Comparison of ENCODE assay signal across 17 cellular contexts in the genomic region with DNA sequence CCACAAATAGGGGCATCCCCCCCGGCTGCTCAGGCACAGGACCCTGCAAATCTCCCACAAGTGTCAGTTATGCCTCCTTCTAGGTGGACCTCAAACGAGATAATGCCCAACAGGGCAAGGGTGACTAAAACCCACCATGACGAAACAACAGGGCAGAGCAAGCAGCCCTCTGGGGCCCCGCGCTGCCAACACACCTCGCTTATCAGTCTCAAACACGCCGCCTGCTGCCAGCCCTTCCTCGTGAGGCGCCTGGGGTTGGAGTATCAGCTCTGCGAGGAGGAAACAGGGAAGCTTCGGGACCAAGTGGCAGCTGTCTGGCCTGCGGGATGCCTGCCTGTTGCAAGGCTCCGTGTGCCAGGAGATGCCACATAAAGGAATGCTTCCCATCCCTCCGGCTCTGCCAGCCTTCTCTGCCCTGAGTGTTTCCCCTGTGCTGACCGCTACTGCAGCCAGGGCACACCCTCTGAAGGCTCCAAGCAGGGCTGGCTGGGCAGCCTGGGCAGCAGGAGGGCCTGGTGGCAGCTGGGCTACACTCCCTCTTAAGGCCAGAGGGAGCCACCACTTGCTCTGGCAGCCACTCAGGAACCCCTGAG. TPM values are rescaled to one million over a fixed set of nuclear protein-coding genes. Genes with fewer than 3 reads are reported as not detected.
A peak's percentile ranks its signal among the peaks of the same experiment; 100 is the strongest.
DNase-seq lines count a peak whose midpoint lies in the region; ATAC-seq and TF ChIP-seq lines count a peak whose summit lies in the region.
"Had no signal": no experiment of that assay in that cellular context is flagged by ENCODE, and none has a peak within 500 bp of the region (broad histone marks: within the 10 kb centered on the region; RNA-seq: fewer than 3 reads in every experiment).

No MANE protein-coding gene starts in this region.

- H3K9me3 ChIP-seq in lung (ENCODE audit: control insufficient read depth in 2 of 2, insufficient read depth in 1 of 2, low read length in 1 of 2), result no peaks in the 10 kb centered on the region
- no peaks in the 10 kb centered on the region for H3K9me3 ChIP-seq in thyroid gland

- H3K36me3 Mint-ChIP-seq in activated CD4-positive, alpha-beta T cell treated with anti-CD3 and anti-CD28 coated beads for 36 hours (ENCODE audit: low read depth), result no peaks in the 10 kb centered on the region
- H3K36me3 Mint-ChIP-seq in CD14-positive monocyte, result peaks cover 17 to 20% of the 10 kb centered on the region in 2 donors
- H3K36me3 Mint-ChIP-seq: activated naive CD4-positive, alpha-beta T cell treated with anti-CD3 and anti-CD28 coated beads, Interleukin-2, amount 50 U/mL, for 24 hours had no signal

- no peak overlapping the region for H3K4me3 Mint-ChIP-seq in activated CD4-positive, alpha-beta T cell treated with anti-CD3 and anti-CD28 coated beads for 36 hours
- no peak overlapping the region for H3K4me3 Mint-ChIP-seq in CD14-positive monocyte
- H3K4me3 Mint-ChIP-seq: activated naive CD4-positive, alpha-beta T cell treated with anti-CD3 and anti-CD28 coated beads, Interleukin-2, amount 50 U/mL, for 24 hours had no signal

- WGBS in lung, 2 donors, result 48 to 56% methylated on average over 16 of the region's 16 CpGs
- 83 to 85% methylated on average over 4 to 14 of the region's 16 CpGs for WGBS in thyroid gland, 2 donors

- peak overlapping the region; percentile 57 for H3K4me3 ChIP-seq in coronary artery
- no peak overlapping the region for H3K4me3 ChIP-seq in lung
- H3K4me3 ChIP-seq in thyroid gland (replicated peaks in 1 of 3), result no peak overlapping the region

- no peak overlapping the region for H3K27ac Mint-ChIP-seq in activated CD4-positive, alpha-beta T cell treated with anti-CD3 and anti-CD28 coated beads for 36 hours
- peak overlapping the region in 1 of 7 donors; percentile 64 for H3K27ac Mint-ChIP-seq in CD14-positive monocyte
- H3K27ac Mint-ChIP-seq: activated naive CD4-positive, alpha-beta T cell treated with anti-CD3 and anti-CD28 coated beads, Interleukin-2, amount 50 U/mL, for 24 hours had no signal

- intact Hi-C loops in thyroid gland (cut with DNase I) (no loop called here), CD14-positive monocyte (cut with micrococcal nuclease) (no loop called here)
- intact Hi-C loops in activated CD4-positive, alpha-beta T cell treated with anti-CD3 and anti-CD28 coated beads for 36 hours (cut with DNase I, micrococcal nuclease), result no loop called here

- CTCF ChIA-PET in activated CD4-positive, alpha-beta T cell treated with anti-CD3 and anti-CD28 coated beads for 36 hours (lab: Charles Lee), result interaction anchor here (10.5 kb wide), 1 partner anchor 112 kb away, joined by 242 read pairs; no protein-coding TSS in a partner anchor

- H3K4me1 ChIP-seq in lung (ENCODE audit: control insufficient read depth in 2 of 2, insufficient read depth in 2 of 2, low read length in 2 of 2) (peaks cover 6 to 16% of the 10 kb centered on the region in 2 donors), thyroid gland (peaks cover 55 to 81% of the 10 kb centered on the region in 2 donors)

- peak; percentile 45 for DNase-seq in NCI-H2171 treated with DMSO at 0.1 percent for 48 hours (lab: John Stamatoyannopoulos, UW)
- no peak for DNase-seq in coronary artery (ENCODE audit: low spot score)
- no peak for DNase-seq in lung (ENCODE audit: low spot score)
- DNase-seq in thyroid gland, result peak; percentile 48 to 62
- DNase-seq in activated CD4-positive, alpha-beta T cell treated with anti-CD3 and anti-CD28 coated beads for 36 hours, result no peak
- no peak for DNase-seq in activated CD8-positive, alpha-beta memory T cell treated with anti-CD3 and anti-CD28 coated beads, Interleukin-2, amount 50 U/mL, for 4 hours
- no peak for DNase-seq in CD14-positive monocyte (ENCODE audit: low spot score)
- DNase-seq: activated CD8-positive, alpha-beta memory T cell treated with anti-CD3 and anti-CD28 coated beads for 24 hours; dermis blood vessel endothelial cell; foreskin melanocyte; stimulated activated CD4-positive, alpha-beta T cell treated with anti-CD3 and anti-CD28 coated beads, Interleukin-1b, Interleukin-23, amount 100 ng/mL, for 48 hours; T-helper 2 cell had no signal

- POLR2A ChIA-PET in activated CD4-positive, alpha-beta T cell treated with anti-CD3 and anti-CD28 coated beads for 36 hours (lab: Charles Lee), result no interaction called here

- H3K27ac ChIP-seq in coronary artery (peak overlapping the region in 1 of 2 donors; percentile 3), lung (ENCODE audit: low read depth in 1 of 2, low read length in 1 of 2) (peak overlapping the region; percentile 82 to 87), thyroid gland (peak overlapping the region; percentile 96 to 98 (median 97))
- H3K27ac ChIP-seq: HL-60, parathyroid adenoma had no signal

- H3K27me3 ChIP-seq in lung (ENCODE audit: control insufficient read depth, insufficient read depth) (no peaks in the 10 kb centered on the region), thyroid gland (no peaks in the 10 kb centered on the region)

- no peaks in the 10 kb centered on the region for H3K9me3 Mint-ChIP-seq in activated CD4-positive, alpha-beta T cell treated with anti-CD3 and anti-CD28 coated beads for 36 hours (ENCODE audit: low read depth)
- peaks cover 0 to 2% (median 0%) of the 10 kb centered on the region in 7 donors for H3K9me3 Mint-ChIP-seq in CD14-positive monocyte
- H3K9me3 Mint-ChIP-seq: activated naive CD4-positive, alpha-beta T cell treated with anti-CD3 and anti-CD28 coated beads, Interleukin-2, amount 50 U/mL, for 24 hours had no signal

- no peak for TF ChIP-seq POLR2A in thyroid gland (IDR thresholded peaks at IDR 0.05)

- TF ChIP-seq CTCF in coronary artery (IDR thresholded peaks at IDR 0.05), result no peak
- TF ChIP-seq CTCF in lung (IDR thresholded peaks at IDR 0.05; ENCODE audit: control extremely low read depth, extremely low read depth), result no peak
- TF ChIP-seq CTCF in thyroid gland (IDR thresholded peaks at IDR 0.05), result peak in 1 of 6 experiments; percentile 10
- TF ChIP-seq CTCF in CD14-positive monocyte (IDR thresholded peaks at IDR 0.05), result no peak

- H3K4me1 Mint-ChIP-seq in activated CD4-positive, alpha-beta T cell treated with anti-CD3 and anti-CD28 coated beads for 36 hours, result peaks cover 5% of the 10 kb centered on the region
- H3K4me1 Mint-ChIP-seq in CD14-positive monocyte, result peaks cover 11% of the 10 kb centered on the region

- H3K27me3 Mint-ChIP-seq in activated CD4-positive, alpha-beta T cell treated with anti-CD3 and anti-CD28 coated beads for 36 hours, result no peaks in the 10 kb centered on the region
- peaks cover 2 to 8% (median 4%) of the 10 kb centered on the region in 3 donors for H3K27me3 Mint-ChIP-seq in CD14-positive monocyte (ENCODE audit: low read depth in 3 of 3)
- H3K27me3 Mint-ChIP-seq: activated naive CD4-positive, alpha-beta T cell treated with anti-CD3 and anti-CD28 coated beads, Interleukin-2, amount 50 U/mL, for 24 hours had no signal

- H3K36me3 ChIP-seq in lung (ENCODE audit: control insufficient read depth in 2 of 2, insufficient read depth in 2 of 2, low read length in 2 of 2) (peaks cover 0 to 9% of the 10 kb centered on the region in 2 donors), thyroid gland (no peaks in the 10 kb centered on the region)

- no peak for ATAC-seq in lung (ENCODE audit: insufficient read depth, low FRiP score)
- no peak for ATAC-seq in activated CD4-positive, alpha-beta T cell treated with anti-CD3 and anti-CD28 coated beads for 36 hours
- ATAC-seq in GM19397 (IDR thresholded peaks at IDR 0.05; ENCODE audit: unreplicated experiment), result no peak
- ATAC-seq: left lobe of liver had no signal

RNA-seq across cellular contexts. Expression of gene SMIM5, which starts 2.5 kb away (rescaled TPM):
- 1 to 10 TPM; 5.5 to 7.5 TPM for total RNA-seq in lung
- 1 to 10 TPM; 2.2 to 2.3 TPM for polyA plus RNA-seq in lung
- total RNA-seq in thyroid gland, result 10 to 100 TPM in 2 of 4 donors, 1 to 10 TPM in 2; 2.3 to 13.6 (median 7.9) TPM
- total RNA-seq in activated CD4-positive, alpha-beta T cell treated with anti-CD3 and anti-CD28 coated beads for 36 hours, result under 1 TPM; 0.12 to 0.14 TPM
- under 1 TPM; 0.15 to 0.43 TPM for polyA plus RNA-seq in CD14-positive monocyte
- total RNA-seq: dermis blood vessel endothelial cell had no signal

RNA-seq across cellular contexts. Expression of gene RECQL5, which starts 31.2 kb away (rescaled TPM):
- total RNA-seq in lung (10 to 100 TPM; 31.2 to 32.5 TPM), thyroid gland (10 to 100 TPM; 41.9 to 91.8 (median 70.1) TPM)
- polyA plus RNA-seq in lung (10 to 100 TPM; 16.4 to 28.5 TPM), CD14-positive monocyte (1 to 10 TPM; 3.1 to 4.4 TPM)
- total RNA-seq in activated CD4-positive, alpha-beta T cell treated with anti-CD3 and anti-CD28 coated beads for 36 hours, result 10 to 100 TPM; 36.4 to 40.5 TPM

RNA-seq across cellular contexts. Expression of gene SAP30BP, which starts 31.4 kb away (rescaled TPM):
- total RNA-seq in lung, result 10 to 100 TPM; 46.5 to 82.9 TPM
- polyA plus RNA-seq in lung, result 10 to 100 TPM; 71.9 to 82.8 TPM
- total RNA-seq in thyroid gland, result 10 to 100 TPM; 52.5 to 83.6 (median 72.7) TPM
- total RNA-seq in activated CD4-positive, alpha-beta T cell treated with anti-CD3 and anti-CD28 coated beads for 36 hours, result 10 to 100 TPM; 87.8 to 100.0 TPM
- polyA plus RNA-seq in CD14-positive monocyte, result 10 to 100 TPM; 43.8 to 61.6 TPM

RNA-seq across cellular contexts. Expression of gene MYO15B, which starts 48.1 kb away (rescaled TPM):
- 100 to 1,000 TPM; 194 to 197 TPM for total RNA-seq in lung
- 100 to 1,000 TPM in 1 of 2 donors, 10 to 100 TPM in 1; 84.5 to 141 TPM for polyA plus RNA-seq in lung
- 100 to 1,000 TPM in 2 of 4 donors, 10 to 100 TPM in 2; 64.9 to 209 (median 120) TPM for total RNA-seq in thyroid gland
- 10 to 100 TPM; 20.8 to 22.4 TPM for total RNA-seq in activated CD4-positive, alpha-beta T cell treated with anti-CD3 and anti-CD28 coated beads for 36 hours
- polyA plus RNA-seq in CD14-positive monocyte, result under 1 TPM; 0.17 to 0.62 TPM

Comparison
In these comparisons a context has a peak if more than half of its experiments do, and no peak if none do; other contexts are left out.
1. DNase-seq: peak in NCI-H2171 treated with DMSO at 0.1 percent for 48 hours (single experiment) and thyroid gland (2 of 2); none in coronary artery (single experiment), lung (single experiment), activated CD4-positive, alpha-beta T cell treated with anti-CD3 and anti-CD28 coated beads for 36 hours (single experiment), activated CD8-positive, alpha-beta memory T cell treated with anti-CD3 and anti-CD28 coated beads, Interleukin-2, amount 50 U/mL, for 4 hours (single experiment) and CD14-positive monocyte (single experiment).